24 cellular contexts compared by ENCODE assay signal in the genomic region with DNA sequence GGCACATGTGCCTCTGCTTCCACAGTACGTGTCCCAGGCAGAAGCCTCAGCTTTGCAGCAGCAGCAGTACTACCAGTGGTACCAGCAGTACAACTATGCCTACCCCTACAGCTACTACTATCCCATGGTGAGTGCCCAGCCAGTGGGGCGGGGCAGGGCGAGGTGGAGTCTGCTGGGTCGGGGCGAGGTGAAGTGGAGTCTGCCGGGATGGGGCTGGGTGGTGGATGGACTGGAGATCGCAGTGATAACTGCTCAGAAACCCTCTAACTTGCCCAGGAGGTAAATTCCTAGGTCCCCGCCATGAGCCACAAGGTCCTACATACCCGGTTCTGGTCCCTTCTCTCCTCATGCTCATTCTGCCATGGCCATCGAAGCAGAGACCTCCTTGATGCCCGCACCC. TPM values are rescaled to one million over a fixed set of nuclear protein-coding genes. Genes with fewer than 3 reads are reported as not detected.
"Had no signal": no experiment of that assay in that cellular context is flagged by ENCODE, and none has a peak within 500 bp of the region (broad histone marks: within the 10 kb centered on the region; RNA-seq: fewer than 3 reads in every experiment).

No MANE protein-coding gene starts in this region.

- H3K27me3 ChIP-seq: dorsolateral prefrontal cortex, foreskin keratinocyte, sigmoid colon had no signal

- H3K4me3 Mint-ChIP-seq: activated CD4-positive, alpha-beta T cell treated with anti-CD3 and anti-CD28 coated beads, Interleukin-2, amount 10 ng/mL, durations not matched to agents 24 days and 14 days; activated CD8-positive, alpha-beta T cell treated with anti-CD3 and anti-CD28 coated beads for 36 hours; T-helper 1 cell treated with Interleukin-12 subunit alpha and Interleukin-12 subunit beta and Interleukin-4 antibody, amounts not matched to agents 30 μg/mL and 1 μg/mL, for 36 hours had no signal

- H3K9me3 ChIP-seq: sigmoid colon had no signal

- H3K4me3 ChIP-seq: dorsolateral prefrontal cortex, sigmoid colon had no signal

- H3K9ac ChIP-seq: parathyroid adenoma had no signal

- DNase-seq: activated CD4-positive, alpha-beta T cell treated with anti-CD3 and anti-CD28 coated beads, Interleukin-2, amount 10 ng/mL, durations not matched to agents 24 days and 14 days; activated CD8-positive, alpha-beta T cell treated with anti-CD3 and anti-CD28 coated beads for 36 hours; activated effector memory CD4-positive, alpha-beta T cell treated with anti-CD3 and anti-CD28 coated beads, Interleukin-2, amount 50 U/mL, for 16 hours; activated naive CD4-positive, alpha-beta T cell treated with anti-CD3 and anti-CD28 coated beads, Interleukin-2, amount 50 U/mL, for 16 hours; activated T-cell treated with anti-CD3 and anti-CD28 coated beads, Interleukin-2, amount 50 U/mL, for 1 hour; amniotic stem cell; caudate nucleus; dorsolateral prefrontal cortex; foreskin keratinocyte; glutamatergic neuron; hippocampal formation; midbrain; sigmoid colon; stimulated activated naive CD4-positive, alpha-beta T cell had no signal

- FAIRE-seq: colon, keratinocyte had no signal

- ATAC-seq: activated CD8-positive, alpha-beta T cell treated with anti-CD3 and anti-CD28 coated beads for 36 hours; foreskin keratinocyte; left lobe of liver had no signal

- H3K27ac ChIP-seq: dorsolateral prefrontal cortex, foreskin keratinocyte, parathyroid adenoma, sigmoid colon had no signal

- H3K4me1 ChIP-seq: foreskin keratinocyte had no signal

- H3K27ac Mint-ChIP-seq: activated CD4-positive, alpha-beta T cell treated with anti-CD3 and anti-CD28 coated beads, Interleukin-2, amount 10 ng/mL, durations not matched to agents 24 days and 14 days; activated CD8-positive, alpha-beta T cell treated with anti-CD3 and anti-CD28 coated beads for 36 hours; T-helper 1 cell treated with Interleukin-12 subunit alpha and Interleukin-12 subunit beta and Interleukin-4 antibody, amounts not matched to agents 30 μg/mL and 1 μg/mL, for 36 hours had no signal

- H3K9me3 Mint-ChIP-seq: activated CD4-positive, alpha-beta T cell treated with anti-CD3 and anti-CD28 coated beads, Interleukin-2, amount 10 ng/mL, durations not matched to agents 24 days and 14 days; activated CD8-positive, alpha-beta T cell treated with anti-CD3 and anti-CD28 coated beads for 36 hours; T-helper 1 cell treated with Interleukin-12 subunit alpha and Interleukin-12 subunit beta and Interleukin-4 antibody, amounts not matched to agents 30 μg/mL and 1 μg/mL, for 36 hours had no signal

RNA-seq across cellular contexts. Expression of gene TTYH1, which starts 37.4 kb away (rescaled TPM):
- total RNA-seq: fibroblast of lung, foreskin keratinocyte, lung microvascular endothelial cell, myocyte had no signal
- polyA plus RNA-seq: fibroblast of lung, foreskin keratinocyte had no signal

RNA-seq across cellular contexts. Expression of gene LAIR2, which starts 50.0 kb away (rescaled TPM):
- total RNA-seq: epithelial cell of proximal tubule, fibroblast of lung, foreskin keratinocyte, left lobe of liver, lung microvascular endothelial cell, myocyte, sigmoid colon, urinary bladder had no signal
- polyA plus RNA-seq: fibroblast of lung, foreskin keratinocyte, keratinocyte, urinary bladder had no signal
